ENCODE assay signal across 17 cellular contexts in genomic region chr6:79230149-79230548, GRCh38. TPM values are rescaled to one million over a fixed set of nuclear protein-coding genes. Genes with fewer than 3 reads are reported as not detected.
DNase-seq lines count a peak whose midpoint lies in the region; ATAC-seq, FAIRE-seq and TF ChIP-seq lines count a peak whose summit lies in the region.
"Had no signal": no experiment of that assay in that cellular context is flagged by ENCODE, and none has a peak within 500 bp of the region (broad histone marks: within the 10 kb centered on the region; RNA-seq: fewer than 3 reads in every experiment).

No MANE protein-coding gene starts in this region.

- no peak overlapping the region for H3K14ac ChIP-seq in IMR-90 (replicated peaks; ENCODE audit: low read depth, low read length)

- no peak overlapping the region for H2AFZ ChIP-seq in DND-41 (ENCODE audit: low read depth, low read length)
- no peak overlapping the region for H2AFZ ChIP-seq in IMR-90 (replicated peaks; ENCODE audit: low read length, poor library complexity)
- H2AFZ ChIP-seq in K562 (ENCODE audit: low read depth, low read length) = no peak overlapping the region
- H2AFZ ChIP-seq in keratinocyte (ENCODE audit: control insufficient read depth, low read length) = no peak overlapping the region
- H2AFZ ChIP-seq: PC-9 had no signal

- H4K20me1 ChIP-seq in DND-41 (ENCODE audit: insufficient read depth, low read length) (peaks cover 24% of the 10 kb centered on the region; the same call in 1 of the 2 replicates), IMR-90 (ENCODE audit: insufficient read depth, low read length) (no peaks in the 10 kb centered on the region), K562 (replicated peaks; ENCODE audit: control insufficient read depth, insufficient read depth, low read length) (no peaks in the 10 kb centered on the region), keratinocyte (ENCODE audit: control insufficient read depth, extremely low read depth, insufficient read depth, low read length) (no peaks in the 10 kb centered on the region)

- WGBS in IMR-90 (ENCODE audit: extremely low coverage in 2 of 2, insufficient read length in 1 of 2), 2 experiments = no CpG with 5 or more reads among the region's 2 CpGs
- WGBS in K562 (ENCODE audit: insufficient coverage, low coverage, missing lambda C conversion rate) = 57% methylated on average over 2 of the region's 2 CpGs
- WGBS in prostate gland = 71% methylated on average over 2 of the region's 2 CpGs

- TF ChIP-seq CTCF in DND-41 (IDR thresholded peaks at IDR 0.05; ENCODE audit: borderline replicate concordance, extremely low read depth, low read length, poor library complexity, severe bottlenecking) (no peak), IMR-90 (conservative IDR thresholded peaks at IDR 0.05; ENCODE audit: low read depth, low read length) (no peak), K562 (IDR thresholded peaks at IDR 0.05 in 2 of 3, conservative IDR thresholded peaks at IDR 0.05 in 1 of 3; ENCODE audit: insufficient read depth in 2 of 3, low read depth in 1 of 3, low read length in 3 of 3) (no peak), keratinocyte (optimal IDR thresholded peaks at IDR 0.05 in 1 of 3, IDR thresholded peaks at IDR 0.05 in 1 of 3, conservative IDR thresholded peaks at IDR 0.05 in 1 of 3; ENCODE audit: extremely low read depth in 1 of 3, insufficient read depth in 2 of 3, low read length in 3 of 3) (no peak), prostate gland (IDR thresholded peaks at IDR 0.05) (no peak)

- no peak overlapping the region for H2BK20ac ChIP-seq in IMR-90 (ENCODE audit: low read depth, low read length)

- peak overlapping the region; percentile 28; the same call in 1 of the 2 replicates for H3K4me2 ChIP-seq in DND-41 (ENCODE audit: insufficient read depth, low read length)
- no peak overlapping the region for H3K4me2 ChIP-seq in IMR-90 (ENCODE audit: low read depth, low read length)
- no peak overlapping the region for H3K4me2 ChIP-seq in K562 (ENCODE audit: insufficient read depth, low read length)
- peak overlapping the region; percentile 22 for H3K4me2 ChIP-seq in keratinocyte (ENCODE audit: control insufficient read depth, extremely low read depth, insufficient read depth, low read depth, low read length)
- H3K4me2 ChIP-seq: PC-9 had no signal

- no peak overlapping the region for H3K18ac ChIP-seq in IMR-90 (ENCODE audit: low read depth, low read length)

- CTCF ChIA-PET in IMR-90 (lab: Yijun Ruan, JAX) (no interaction called here), K562 (lab: Yijun Ruan, JAX; ENCODE audit: low intra/inter-chr PET ratio) (no interaction called here)

- peaks cover 91% of the 10 kb centered on the region for H3K79me2 ChIP-seq in DND-41 (ENCODE audit: insufficient read depth, low read length)
- H3K79me2 ChIP-seq in K562 (ENCODE audit: control insufficient read depth, insufficient read depth, low read length) = peaks cover 41% of the 10 kb centered on the region
- H3K79me2 ChIP-seq in keratinocyte (ENCODE audit: control insufficient read depth, insufficient read depth, low read length) = peaks cover 8% of the 10 kb centered on the region

- H3K4me1 ChIP-seq in DND-41 (ENCODE audit: insufficient read depth, low read length) = peaks cover 32% of the 10 kb centered on the region
- H3K4me1 ChIP-seq in IMR-90 (ENCODE audit: control insufficient read depth, insufficient read depth, low read length) = peaks cover 2% of the 10 kb centered on the region; the same call in 1 of the 2 replicates
- peaks cover 4 to 5% of the 10 kb centered on the region in 2 experiments; a peak in 1 of 5 replicates for H3K4me1 ChIP-seq in K562 (replicated peaks in 1 of 2; ENCODE audit: control insufficient read depth in 2 of 2, insufficient read depth in 2 of 2, low read length in 2 of 2)
- peaks cover 6% of the 10 kb centered on the region for H3K4me1 ChIP-seq in keratinocyte (ENCODE audit: control insufficient read depth, extremely low read depth, insufficient read depth, low read length)
- H3K4me1 ChIP-seq in prostate gland (replicated peaks) = no peaks in the 10 kb centered on the region

- no peak overlapping the region for H2BK120ac ChIP-seq in IMR-90 (ENCODE audit: low read depth, low read length)

- H3K27me3 ChIP-seq in DND-41 (ENCODE audit: insufficient read depth, low read length, poor library complexity) (no peaks in the 10 kb centered on the region), IMR-90 (ENCODE audit: control insufficient read depth, insufficient read depth, low read length) (no peaks in the 10 kb centered on the region), K562 (ENCODE audit: control insufficient read depth in 2 of 2, insufficient read depth in 2 of 2, low read length in 2 of 2) (no peaks in the 10 kb centered on the region), keratinocyte (ENCODE audit: control insufficient read depth, extremely low read depth, insufficient read depth, low read length) (no peaks in the 10 kb centered on the region), prostate gland (replicated peaks; ENCODE audit: insufficient read depth) (no peaks in the 10 kb centered on the region)
- H3K27me3 ChIP-seq: SJSA1 had no signal

- H3K9me1 ChIP-seq in IMR-90 (ENCODE audit: insufficient read depth, low read length) (0 out of 2 replicates have a peak, but pooled peaks cover 5% of the 10 kb centered on the region), K562 (ENCODE audit: control insufficient read depth, insufficient read depth, low read length) (no peaks in the 10 kb centered on the region), keratinocyte (ENCODE audit: control insufficient read depth, extremely low read depth, insufficient read depth, low read length) (no peaks in the 10 kb centered on the region)

- no peak for TF ChIP-seq EP300 in K562 (IDR thresholded peaks at IDR 0.05; ENCODE audit: low read length)

- no peak overlapping the region for H2AK5ac ChIP-seq in IMR-90 (ENCODE audit: low read depth, low read length)

- intact Hi-C loops in IMR-90 (cut with micrococcal nuclease) = loop anchor here (10.0 kb wide), 2 partner anchors 365 to 445 kb away; partner anchors contain the start of gene IRAK1BP1
- intact Hi-C loops in K562 (cut with micrococcal nuclease) = loop anchor here (5.0 kb wide), 1 partner anchor 153 kb away; the partner anchor contains the start of gene PHIP
- intact Hi-C loops in prostate gland (cut with DNase I) = loop anchor here (5.0 kb wide), 2 partner anchors 153 to 307 kb away; partner anchors contain the start of genes LCA5 and PHIP

- H3K9me3 ChIP-seq in DND-41 (ENCODE audit: insufficient read depth, low read length, severe bottlenecking) = no peaks in the 10 kb centered on the region
- H3K9me3 ChIP-seq in IMR-90 (ENCODE audit: control insufficient read depth, insufficient read depth, low read length) = no peaks in the 10 kb centered on the region
- 0 out of 2 replicates have a peak, but pooled peaks cover 1% of the 10 kb centered on the region for H3K9me3 ChIP-seq in K562 (replicated peaks; ENCODE audit: control insufficient read depth, insufficient read depth, low read depth, low read length)
- H3K9me3 ChIP-seq in keratinocyte (ENCODE audit: control insufficient read depth, low read depth, low read length) = no peaks in the 10 kb centered on the region
- H3K9me3 ChIP-seq in prostate gland = no peaks in the 10 kb centered on the region
- H3K9me3 ChIP-seq: SJSA1 had no signal

- BruUV-seq in IMR-90 (replicated peaks; lab: Mats Ljungman, UMichigan) = no TSS peak
- BruUV-seq in K562 (replicated peaks; lab: Mats Ljungman, UMichigan) = no TSS peak

- TF ChIP-seq POLR2A in IMR-90 (IDR thresholded peaks at IDR 0.05; ENCODE audit: low read depth, low read length) (no peak), K562 (conservative IDR thresholded peaks at IDR 0.05) (no peak), prostate gland (IDR thresholded peaks at IDR 0.05) (no peak)

- H3K79me1 ChIP-seq in IMR-90 (ENCODE audit: low read depth in 1 of 2, low read length in 2 of 2) = peaks cover 15 to 21% of the 10 kb centered on the region in 2 experiments

- no peak overlapping the region for H4K8ac ChIP-seq in IMR-90 (ENCODE audit: low read depth in 2 of 2, low read length in 2 of 2)

- H4K5ac ChIP-seq in IMR-90 (ENCODE audit: low read depth, low read length) = no peak overlapping the region

- no peak for ATAC-seq in DND-41 (ENCODE audit: insufficient read depth, low read depth)
- no peak for ATAC-seq in IMR-90 (ENCODE audit: low read depth)
- ATAC-seq in K562 = no peak
- ATAC-seq in GM21737 (IDR thresholded peaks at IDR 0.05; ENCODE audit: unreplicated experiment) = no peak

- no peak for TF ChIP-seq RAD21 in IMR-90 (IDR thresholded peaks at IDR 0.05; ENCODE audit: low read length)
- TF ChIP-seq RAD21 in K562 (CRISPR knock-in tag; conservative IDR thresholded peaks at IDR 0.05 in 1 of 2, IDR thresholded peaks at IDR 0.05 in 1 of 2) = no peak

- DNase-seq in DND-41 (no peak), IMR-90 (no peak), K562 (ENCODE audit: extremely low read depth in 1 of 4, low spot score in 3 of 4) (no peak), keratinocyte (ENCODE audit: low read depth, low spot score) (no peak), prostate gland (ENCODE audit: low spot score) (no peak), H4 (ENCODE audit: low spot score) (no peak), NCI-H2227 treated with DMSO at 0.1 percent for 48 hours (lab: John Stamatoyannopoulos, UW) (no peak)
- DNase-seq: DMS 273 treated with DMSO at 0.1 percent for 48 hours, NCI-H1436, NCI-H2029, NCI-H2171 treated with DMSO at 0.1 percent for 48 hours, NCI-H510A, NCI-H774 had no signal

- H3K23ac ChIP-seq in IMR-90 (ENCODE audit: low read depth, low read length) = no peak overlapping the region

- no peak overlapping the region for H4K91ac ChIP-seq in IMR-90 (ENCODE audit: insufficient read depth, low read depth, low read length)

- in situ Hi-C loops in IMR-90 (cut with MboI; ENCODE audit: low sequenced_read_pairs) (no loop called here), K562 (cut with MboI) (no loop called here)

- no peak overlapping the region for H2BK15ac ChIP-seq in IMR-90 (ENCODE audit: low read depth, low read length)

- H3K56ac ChIP-seq in IMR-90 (ENCODE audit: extremely low read depth, insufficient read depth, low read length) = no peak overlapping the region

- H3K9ac ChIP-seq in DND-41 (ENCODE audit: low read depth, low read length) = no peak overlapping the region
- no peak overlapping the region for H3K9ac ChIP-seq in IMR-90 (ENCODE audit: low read depth, low read length)
- no peak overlapping the region for H3K9ac ChIP-seq in K562 (ENCODE audit: insufficient read depth in 1 of 2, low read depth in 2 of 2, low read length in 2 of 2)
- H3K9ac ChIP-seq in keratinocyte (ENCODE audit: control insufficient read depth, extremely low read depth, insufficient read depth, low read length) = no peak overlapping the region

- no peak overlapping the region for H3K4ac ChIP-seq in IMR-90 (ENCODE audit: low read depth, low read length)

- POLR2A ChIA-PET in IMR-90 (lab: Charles Lee; ENCODE audit: unreplicated experiment) (no interaction called here), K562 (lab: Yijun Ruan, JAX) (interaction anchor here (0.6 kb wide), 1 partner anchor 289 kb away, joined by 3 read pairs; no protein-coding TSS in a partner anchor)

- dilution Hi-C loops in IMR-90 (cut with HindIII; ENCODE audit: low sequenced_read_pairs, unreplicated experiment) = no loop called here
- dilution Hi-C loops in keratinocyte (cut with MboI; ENCODE audit: extremely low pct_ligation_motif_present, low sequenced_read_pairs) = no loop called here

- FAIRE-seq in K562 (lab: Jason Lieb, UNC) (no peak), keratinocyte (lab: Jason Lieb, UNC) (no peak)

- H2AK9ac ChIP-seq in IMR-90 (replicated peaks; ENCODE audit: low read depth, low read length, poor library complexity) = no peak overlapping the region

- no peak overlapping the region for H2BK5ac ChIP-seq in IMR-90 (ENCODE audit: low read depth, low read length, poor library complexity, severe bottlenecking)

- H3K27ac ChIP-seq in DND-41 (ENCODE audit: low read length) (no peak overlapping the region), IMR-90 (ENCODE audit: insufficient read depth, low read length) (no peak overlapping the region), K562 (ENCODE audit: extremely low read depth, low read depth, low read length) (no peak overlapping the region), keratinocyte (ENCODE audit: control insufficient read depth, insufficient read depth, low read length) (no peak overlapping the region), prostate gland (no peak overlapping the region)
- H3K27ac ChIP-seq: C4-2B, PC-9, SJSA1 had no signal

- no peaks in the 10 kb centered on the region; the same call in 1 of the 2 replicates for H3K36me3 ChIP-seq in DND-41 (ENCODE audit: insufficient read depth, low read length)
- H3K36me3 ChIP-seq in IMR-90 (ENCODE audit: control insufficient read depth, insufficient read depth, low read length) = no peaks in the 10 kb centered on the region
- H3K36me3 ChIP-seq in K562 (ENCODE audit: control insufficient read depth, insufficient read depth, low read length) = no peaks in the 10 kb centered on the region
- no peaks in the 10 kb centered on the region for H3K36me3 ChIP-seq in keratinocyte (ENCODE audit: control insufficient read depth in 2 of 2, extremely low read depth in 1 of 2, insufficient read depth in 2 of 2, low read length in 2 of 2)
- no peaks in the 10 kb centered on the region for H3K36me3 ChIP-seq in prostate gland
- H3K36me3 ChIP-seq: SJSA1 had no signal

- no peak overlapping the region for H3K4me3 ChIP-seq in DND-41 (ENCODE audit: low read depth in 1 of 2, low read length in 2 of 2)
- H3K4me3 ChIP-seq in IMR-90 (ENCODE audit: insufficient read depth, low read depth, low read length) = no peak overlapping the region
- H3K4me3 ChIP-seq in K562 = no peak overlapping the region
- no peak overlapping the region for H3K4me3 ChIP-seq in keratinocyte (ENCODE audit: control insufficient read depth in 2 of 3, extremely low read depth in 1 of 3, insufficient read depth in 2 of 3, low read depth in 1 of 3, low read length in 3 of 3)
- no peak overlapping the region for H3K4me3 ChIP-seq in prostate gland
- H3K4me3 ChIP-seq: PC-9, SJSA1 had no signal

RNA-seq across cellular contexts. Expression of gene HMGN3, which starts 4.3 kb away (rescaled TPM):
- total RNA-seq in IMR-90 (2012; rRNA removed) (6.8 and 22.5 TPM in 2 replicates), K562 (2014; rRNA removed) (61.4 and 88.1 TPM in 2 replicates), K562 (2014; rRNA removed; fragmentation: Illumina TruSeq; extraction: Trizol) (84.9 and 93.8 TPM in 2 replicates), K562 (2015; rRNA removed; fragmentation: Illumina TruSeq; extraction: Trizol) (107 TPM in 2 replicates), K562 (2021) (43.3 and 46.3 TPM in 2 replicates), prostate gland (100 to 1,000 TPM in 1 of 2 donors, 10 to 100 TPM in 1; 65.2 to 117 TPM)
- polyA plus RNA-seq in IMR-90 (2012; rRNA removed) (33.5 and 35.5 TPM in 2 replicates), K562 (2011; rRNA removed) (18.4 and 42.1 TPM in 2 replicates), K562 (2014; fragmentation: Illumina TruSeq; extraction: Trizol) (60.2 and 68.7 TPM in 2 replicates), K562 (2014; fragmentation: Nextera tagmentation; extraction: Ambion mirVana) (100 to 1,000 TPM; 150 to 154 TPM), K562 (2014; rRNA removed) (97.1 and 113 TPM in 2 replicates), keratinocyte (41.1 to 78.6 TPM (median 51.0 TPM) in 3 replicates)
- polyA plus RNA-seq in IMR-90 (2012; cell fraction: cytosol; rRNA removed) = 5.5 and 9.6 TPM in 2 replicates
- polyA plus RNA-seq in IMR-90 (2012; cell fraction: nucleus; rRNA removed; ENCODE audit: low replicate concordance) = 4.0 and 20.6 TPM in 2 replicates
- total RNA-seq in K562 (2011; cell fraction: chromatin; rRNA removed; ENCODE audit: low replicate concordance) = 4.2 and 13.3 TPM in 2 replicates
- total RNA-seq in K562 (2011; cell fraction: nucleolus; rRNA removed) = 4.2 and 5.3 TPM in 2 replicates
- 10.0 and 10.8 TPM in 2 replicates for total RNA-seq in K562 (2011; cell fraction: nucleoplasm; rRNA removed)
- 8.6 and 8.7 TPM in 2 replicates for polyA plus RNA-seq in K562 (2011; cell fraction: cytosol; rRNA removed)
- polyA plus RNA-seq in K562 (2011; cell fraction: nucleus; rRNA removed) = 29.4 and 33.4 TPM in 2 replicates
- polyA plus RNA-seq in K562 (2012) = 45.0 and 78.7 TPM in 2 replicates
- 10.1 and 16.6 TPM in 2 replicates for polyA minus RNA-seq in K562 (2011; rRNA and poly(A)+ RNA removed)
- polyA minus RNA-seq in K562 (2011; cell fraction: cytosol; rRNA and poly(A)+ RNA removed) = 6.1 TPM in 1 of 2 replicates, not detected in the other
- polyA minus RNA-seq in K562 (2011; cell fraction: nucleus; rRNA and poly(A)+ RNA removed) = 3.8 and 5.4 TPM in 2 replicates
- 46.8 TPM for polyA plus RNA-seq in keratinocyte (2011; ENCODE audit: low read depth)
- 35.6 and 46.5 TPM in 2 replicates for polyA plus RNA-seq in keratinocyte (2011; cell fraction: cytosol; rRNA removed)
- 23.3 and 54.2 TPM in 2 replicates for polyA plus RNA-seq in keratinocyte (2011; cell fraction: nucleus; rRNA removed)
- polyA plus RNA-seq in keratinocyte (2012; ENCODE audit: low replicate concordance) = 33.8 and 51.5 TPM in 2 replicates
- polyA minus RNA-seq in keratinocyte = 2.1 to 8.8 TPM (median 5.9 TPM) in 3 replicates
- 12.5 TPM for polyA minus RNA-seq in keratinocyte (2011; cell fraction: cytosol; rRNA and poly(A)+ RNA removed)
- 1.9 and 5.7 TPM in 2 replicates for polyA minus RNA-seq in keratinocyte (2011; cell fraction: nucleus; rRNA and poly(A)+ RNA removed)
- total RNA-seq in H4 (2014; rRNA removed; shearing (Covaris generic)) = 150 and 172 TPM in 2 replicates

Comparison
In these comparisons a context has a peak if more than half of its experiments do, and no peak if none do; other contexts are left out.
1. H3K4me2 ChIP-seq: peak in DND-41 (single experiment) and keratinocyte (single experiment); none in IMR-90 (single experiment) and K562 (single experiment).